In genomic region chr12:495466-495865, GRCh38 we compare ENCODE assay signal across 26 cellular contexts. TPM values are rescaled to one million over a fixed set of nuclear protein-coding genes. Genes with fewer than 3 reads are reported as not detected.
"Had no signal": no experiment of that assay in that cellular context is flagged by ENCODE, and none has a peak within 500 bp of the region (broad histone marks: within the 10 kb centered on the region; RNA-seq: fewer than 3 reads in every experiment).

No MANE protein-coding gene starts in this region.

- ATAC-seq: heart right ventricle; mucosa of descending colon; pancreas; right lobe of liver; stimulated activated naive B cell treated with anti-CD40 and anti-IgM and Interleukin-4, amounts not matched to agents 10 μg/mL and 1 μg/mL and 100 μg/mL, for 72 hours; upper lobe of right lung had no signal

- H3K9me3 ChIP-seq: mucosa of descending colon, neutrophil, pancreas, right lobe of liver, suprapubic skin, upper lobe of right lung, vagina had no signal

- FAIRE-seq: endothelial cell of umbilical vein, keratinocyte, pancreas, small intestine had no signal

- H3K27ac ChIP-seq: esophagus muscularis mucosa, heart right ventricle, neutrophil, pancreas, right lobe of liver, suprapubic skin, transverse colon, upper lobe of right lung, vagina had no signal

- H3K4me1 ChIP-seq: pancreas, right lobe of liver, suprapubic skin, upper lobe of right lung, vagina had no signal

- DNase-seq: cerebellar nuclear complex; effector CD8-positive, alpha-beta T cell; foreskin melanocyte; glutamatergic neuron; heart right ventricle; hippocampal formation; immature natural killer cell; mucosa of descending colon; naive B cell; nephron progenitor cell; pancreas; right lobe of liver; small intestine; stimulated activated CD4-positive, alpha-beta T cell treated with anti-CD3 and anti-CD28 coated beads, Interleukin-15, amount 100 ng/mL, for 24 hours; stimulated activated CD4-positive, alpha-beta T cell treated with anti-CD3 and anti-CD28 coated beads, Interleukin-2, amount 100 ng/mL, for 48 hours; stimulated activated naive B cell treated with anti-CD40 and anti-IgM and Interleukin-4, amounts not matched to agents 10 μg/mL and 1 μg/mL and 100 μg/mL, for 72 hours; transverse colon; upper lobe of right lung had no signal

- H3K4me3 ChIP-seq: esophagus muscularis mucosa, heart right ventricle, lung, mucosa of descending colon, pancreas, right lobe of liver, suprapubic skin, transverse colon, upper lobe of right lung, vagina had no signal

- H3K36me3 ChIP-seq: esophagus muscularis mucosa, heart right ventricle, neutrophil, pancreas, right lobe of liver, suprapubic skin, transverse colon, upper lobe of right lung, vagina had no signal

- H3K27me3 ChIP-seq: heart right ventricle, pancreas, right lobe of liver, suprapubic skin, transverse colon, upper lobe of right lung, vagina had no signal

RNA-seq across cellular contexts. Expression of gene B4GALNT3, which starts 35.7 kb away (rescaled TPM):
- total RNA-seq: endothelial cell of umbilical vein, fibroblast of lung had no signal
- polyA plus RNA-seq: fibroblast of lung had no signal
